ENCODE assay signal across 9 cellular contexts in the genomic region with DNA sequence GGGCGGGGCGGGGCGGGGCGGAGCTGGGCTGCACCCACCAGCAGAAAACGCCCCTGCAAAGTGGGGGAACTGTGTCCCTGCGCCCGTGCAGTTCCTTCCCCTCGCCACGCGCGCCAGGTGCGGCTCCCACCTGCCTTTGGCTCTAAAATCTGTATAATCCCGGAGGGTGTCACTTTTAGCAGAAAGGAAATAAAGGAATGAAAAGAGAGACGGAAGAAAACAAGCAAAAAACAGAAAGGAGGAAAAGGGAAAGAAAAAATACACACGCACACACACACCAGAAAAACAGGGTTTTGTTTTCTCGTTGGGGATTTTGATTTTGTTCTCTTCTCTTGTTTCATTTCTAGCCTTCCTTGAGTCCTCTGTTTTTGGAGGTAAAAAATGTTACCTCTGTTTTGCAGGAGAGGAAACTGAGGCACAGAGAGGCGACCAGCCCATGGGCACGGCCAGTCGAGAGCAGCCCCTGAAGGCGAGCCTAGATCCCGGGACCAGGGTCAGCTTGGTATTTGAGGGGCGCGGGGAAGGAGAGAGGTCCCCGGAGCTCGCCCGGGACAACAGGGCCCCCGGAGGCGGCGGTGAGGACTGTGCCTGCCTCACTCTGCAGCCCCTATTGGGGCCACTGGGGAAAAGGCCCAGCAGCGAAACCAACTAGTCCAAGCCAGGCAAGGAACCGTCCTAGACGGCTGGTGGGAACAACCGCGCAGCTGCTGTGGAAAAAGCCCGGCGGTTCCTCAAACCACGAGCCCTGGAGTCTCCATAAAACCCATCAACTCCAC. TPM values are rescaled to one million over a fixed set of nuclear protein-coding genes. Genes with fewer than 3 reads are reported as not detected.
DNase-seq lines count a peak whose midpoint lies in the region; TF ChIP-seq lines count a peak whose summit lies in the region.
"Had no signal": no experiment of that assay in that cellular context is flagged by ENCODE, and none has a peak within 500 bp of the region (broad histone marks: within the 10 kb centered on the region; RNA-seq: fewer than 3 reads in every experiment).

No MANE protein-coding gene starts in this region.

- intact Hi-C loops in prostate gland (cut with DNase I) = loop anchor here (5.0 kb wide), 2 partner anchors 72 to 192 kb away; a partner anchor contains a TSS
- intact Hi-C loops in thyroid gland (cut with DNase I) = no loop called here

- H3K4me1 ChIP-seq in prostate gland (replicated peaks) = peaks cover 11% of the 10 kb centered on the region
- peaks cover 27 to 31% of the 10 kb centered on the region in 2 donors for H3K4me1 ChIP-seq in thyroid gland

- in situ Hi-C loops in GM18951 (cut with MboI; ENCODE audit: low sequenced_read_pairs, unreplicated experiment) = no loop called here

- no peak for TF ChIP-seq CTCF in epithelial cell of proximal tubule (conservative IDR thresholded peaks at IDR 0.05; ENCODE audit: low read depth, low read length)
- TF ChIP-seq CTCF in prostate gland (IDR thresholded peaks at IDR 0.05) = no peak
- peak in 1 of 6 experiments; percentile 10 for TF ChIP-seq CTCF in thyroid gland (IDR thresholded peaks at IDR 0.05)

- peak; percentile 38 for DNase-seq in OCI-M1 (lab: John Stamatoyannopoulos, UW)
- no peak for DNase-seq in epithelial cell of proximal tubule (ENCODE audit: low read depth)
- DNase-seq in prostate gland (ENCODE audit: low spot score) = no peak
- no peak for DNase-seq in thyroid gland
- no peak for DNase-seq in NOMO-1 treated with dmso at 0.1 percent for 144 hours (lab: John Stamatoyannopoulos, UW; ENCODE audit: unreplicated experiment)
- no peak for DNase-seq in UCSD-AML1 (lab: John Stamatoyannopoulos, UW; ENCODE audit: unreplicated experiment)
- no peak for DNase-seq in DMS53 treated with DMSO at 0.1 percent for 48 hours (lab: John Stamatoyannopoulos, UW; ENCODE audit: unreplicated experiment)

- H3K9me3 ChIP-seq in prostate gland (no peaks in the 10 kb centered on the region), thyroid gland (no peaks in the 10 kb centered on the region)

- peak overlapping the region in 1 of 2 donors; percentile 66 for H3K27ac ChIP-seq in prostate gland
- H3K27ac ChIP-seq in thyroid gland = peak overlapping the region in 1 of 3 donors; percentile 76

- H3K4me3 ChIP-seq in epithelial cell of proximal tubule (ENCODE audit: low read depth, low read length) = peak overlapping the region; percentile 52
- H3K4me3 ChIP-seq in prostate gland = peak overlapping the region; percentile 54 to 56
- H3K4me3 ChIP-seq in thyroid gland (replicated peaks in 1 of 3) = peak overlapping the region in 1 of 3 donors; percentile 55

- 32% methylated on average over 32 of the region's 37 CpGs for WGBS in prostate gland
- WGBS in thyroid gland, 2 donors = 20 to 22% methylated on average over 30 to 36 of the region's 37 CpGs

- TF ChIP-seq POLR2A in GM18951 (IDR thresholded peaks at IDR 0.05; ENCODE audit: extremely low read depth, insufficient read depth, insufficient read length) = peak; percentile 29
- TF ChIP-seq POLR2A in prostate gland (IDR thresholded peaks at IDR 0.05) = no peak
- no peak for TF ChIP-seq POLR2A in thyroid gland (IDR thresholded peaks at IDR 0.05)

- no peaks in the 10 kb centered on the region for H3K27me3 ChIP-seq in prostate gland (replicated peaks; ENCODE audit: insufficient read depth)
- H3K27me3 ChIP-seq in thyroid gland = no peaks in the 10 kb centered on the region

- H3K36me3 ChIP-seq in prostate gland = no peaks in the 10 kb centered on the region
- no peaks in the 10 kb centered on the region for H3K36me3 ChIP-seq in thyroid gland

RNA-seq across cellular contexts. Expression of a gene that starts 0.6 kb away (rescaled TPM):
- total RNA-seq in epithelial cell of proximal tubule (209 and 237 TPM in 2 replicates), prostate gland (100 to 1,000 TPM in 1 of 2 donors, 10 to 100 TPM in 1; 51.0 to 146 TPM), thyroid gland (10 to 100 TPM; 43.4 to 67.5 (median 61.1) TPM)

RNA-seq across cellular contexts. Expression of a gene that starts 12.8 kb away (rescaled TPM):
- not detected in 2 replicates for total RNA-seq in epithelial cell of proximal tubule
- total RNA-seq in prostate gland = 1 to 10 TPM in 1 of 2 donors, not detected in 1; 2.3 TPM
- not detected for total RNA-seq in thyroid gland
- total RNA-seq: subcutaneous adipose tissue had no signal
